ENCODE assay signal across 8 cellular contexts in genomic region chr6:37169458-37170272, GRCh38. TPM values are rescaled to one million over a fixed set of nuclear protein-coding genes. Genes with fewer than 3 reads are reported as not detected.
DNase-seq lines count a peak whose midpoint lies in the region; ATAC-seq and TF ChIP-seq lines count a peak whose summit lies in the region.

PIM1 (plus strand) TSS chr6:37170152; CDS start chr6:37170576, 424 bp downstream.

- TF ChIP-seq POLR2A in IMR-90 (IDR thresholded peaks at IDR 0.05; ENCODE audit: low read depth, low read length) = peak; percentile 79

- H3K9me3 ChIP-seq in IMR-90 (ENCODE audit: control insufficient read depth, insufficient read depth, low read length) = no peaks in the 10 kb centered on the region
- no peaks in the 10 kb centered on the region for H3K9me3 ChIP-seq in mucosa of descending colon

- intact Hi-C loops in IMR-90 (cut with micrococcal nuclease) = loop anchor here (1.0 kb wide), 2 partner anchors 25 to 32 kb away; no protein-coding TSS in a partner anchor
- intact Hi-C loops in mucosa of descending colon (cut with DNase I, micrococcal nuclease) = loop anchor here in 1 of 2 donors (5.0 kb wide), 2 partner anchors 37 to 112 kb away; no protein-coding TSS in a partner anchor

- H3K9ac ChIP-seq in IMR-90 (ENCODE audit: low read depth, low read length) = peak within 1 kb of the TSS; percentile 85

- H4K8ac ChIP-seq in IMR-90 (ENCODE audit: low read depth in 2 of 2, low read length in 2 of 2) = peak within 1 kb of the TSS; percentile 81 to 92

- peak within 1 kb of the TSS; percentile 88 for H2AFZ ChIP-seq in IMR-90 (replicated peaks; ENCODE audit: low read length, poor library complexity)

- H4K20me1 ChIP-seq in IMR-90 (ENCODE audit: insufficient read depth, low read length) = peaks cover 38% of the 10 kb centered on the region

- dilution Hi-C loops in IMR-90 (cut with HindIII; ENCODE audit: low sequenced_read_pairs, unreplicated experiment) = no loop called here

- TF ChIP-seq RAD21 in IMR-90 (IDR thresholded peaks at IDR 0.05; ENCODE audit: low read length) = no peak; the same call in 1 of the 2 replicates

- H2BK5ac ChIP-seq in IMR-90 (ENCODE audit: low read depth, low read length, poor library complexity, severe bottlenecking) = peak within 1 kb of the TSS; percentile 94

- no TSS peak for BruUV-seq in IMR-90 (replicated peaks; lab: Mats Ljungman, UMichigan)

- peak within 1 kb of the TSS; percentile 88 for H3K4ac ChIP-seq in IMR-90 (ENCODE audit: low read depth, low read length)

- ATAC-seq in GM21526 (IDR thresholded peaks at IDR 0.05; ENCODE audit: low FRiP score, unreplicated experiment) = peak; percentile 52
- peak; percentile 91 for ATAC-seq in IMR-90 (ENCODE audit: low read depth)
- ATAC-seq in mucosa of descending colon = peak; percentile 89

- no peaks in the 10 kb centered on the region for H3K27me3 ChIP-seq in IMR-90 (ENCODE audit: control insufficient read depth, insufficient read depth, low read length)

- H3K27ac ChIP-seq in IMR-90 (ENCODE audit: insufficient read depth, low read length) = peak within 1 kb of the TSS; percentile 85

- POLR2A ChIA-PET in IMR-90 (lab: Charles Lee; ENCODE audit: unreplicated experiment) = interaction anchor here (0.6 to 1.0 kb wide), 4 partner anchors 28 to 104 kb away, joined by 4 to 13 read pairs (median 6); no protein-coding TSS in a partner anchor

- H2AK5ac ChIP-seq in IMR-90 (ENCODE audit: low read depth, low read length) = peak within 1 kb of the TSS; percentile 63

- TF ChIP-seq CTCF in IMR-90 (conservative IDR thresholded peaks at IDR 0.05; ENCODE audit: low read depth, low read length) (no peak), epithelial cell of esophagus (IDR thresholded peaks at IDR 0.05; ENCODE audit: insufficient read depth, low read depth, low read length, missing control alignments) (no peak), mucosa of descending colon (IDR thresholded peaks at IDR 0.05) (no peak)

- H3K9me1 ChIP-seq in IMR-90 (ENCODE audit: insufficient read depth, low read length) = no peaks in the 10 kb centered on the region; the same call in 1 of the 2 replicates

- peak within 1 kb of the TSS; percentile 100 for H3K14ac ChIP-seq in IMR-90 (replicated peaks; ENCODE audit: low read depth, low read length)

- peak within 1 kb of the TSS; percentile 84 for H3K4me3 ChIP-seq in IMR-90 (ENCODE audit: insufficient read depth, low read depth, low read length)
- peak within 1 kb of the TSS; percentile 84 for H3K4me3 ChIP-seq in epithelial cell of esophagus (ENCODE audit: low read length)
- H3K4me3 ChIP-seq in mucosa of descending colon = peak within 1 kb of the TSS; percentile 52

- in situ Hi-C loops in IMR-90 (cut with MboI; ENCODE audit: low sequenced_read_pairs) = loop anchor here (5.0 kb wide), 1 partner anchor 117 kb away; no protein-coding TSS in a partner anchor

- H3K56ac ChIP-seq in IMR-90 (ENCODE audit: extremely low read depth, insufficient read depth, low read length) = peak within 1 kb of the TSS; percentile 99

- H3K4me2 ChIP-seq in IMR-90 (ENCODE audit: low read depth, low read length) = peak within 1 kb of the TSS; percentile 79

- H3K23ac ChIP-seq in IMR-90 (ENCODE audit: low read depth, low read length) = peak within 1 kb of the TSS; percentile 100

- 0% methylated on average over 24 of the region's 95 CpGs; no CpG with 5 or more reads in 1 of the 2 experiments for WGBS in IMR-90 (ENCODE audit: extremely low coverage in 2 of 2, insufficient read length in 1 of 2), 2 experiments

- peak within 1 kb of the TSS; percentile 98 for H4K91ac ChIP-seq in IMR-90 (ENCODE audit: insufficient read depth, low read depth, low read length)

- peak within 1 kb of the TSS; percentile 100 for H2BK15ac ChIP-seq in IMR-90 (ENCODE audit: low read depth, low read length)

- H3K18ac ChIP-seq in IMR-90 (ENCODE audit: low read depth, low read length) = peak within 1 kb of the TSS; percentile 76

- CTCF ChIA-PET in IMR-90 (lab: Yijun Ruan, JAX) = interaction anchor here (1.6 to 4.0 kb wide), 3 partner anchors 93 to 118 kb away, joined by 6 to 20 read pairs (median 10); no protein-coding TSS in a partner anchor

- peak within 1 kb of the TSS; percentile 97 for H2AK9ac ChIP-seq in IMR-90 (replicated peaks; ENCODE audit: low read depth, low read length, poor library complexity)

- peak within 1 kb of the TSS; percentile 97 for H2BK20ac ChIP-seq in IMR-90 (ENCODE audit: low read depth, low read length)

- peak; percentile 97 for DNase-seq in D341Med (ENCODE audit: low spot score)
- DNase-seq in IMR-90 = peak; percentile 95
- peak; percentile 75 for DNase-seq in OCI-M2 (lab: John Stamatoyannopoulos, UW; ENCODE audit: unreplicated experiment)
- DNase-seq in activated T-cell treated with anti-CD3 and anti-CD28 coated beads for 4 hours = peak; percentile 98
- peak; percentile 99 for DNase-seq in epithelial cell of esophagus (ENCODE audit: low read depth)
- peak; percentile 100 for DNase-seq in mucosa of descending colon
- peak; percentile 96 to 99 for DNase-seq in stimulated activated CD8-positive, alpha-beta memory T cell treated with anti-CD3 and anti-CD28 coated beads, Interleukin-4, amount 100 ng/mL, for 1 hour (ENCODE audit: low read depth in 2 of 2, low spot score in 1 of 2)

- peaks cover 16 to 38% of the 10 kb centered on the region in 2 experiments for H3K79me1 ChIP-seq in IMR-90 (ENCODE audit: low read depth in 1 of 2, low read length in 2 of 2)

- H2BK120ac ChIP-seq in IMR-90 (ENCODE audit: low read depth, low read length) = peak within 1 kb of the TSS; percentile 96

- H3K4me1 ChIP-seq in IMR-90 (ENCODE audit: control insufficient read depth, insufficient read depth, low read length) (peaks cover 7% of the 10 kb centered on the region), mucosa of descending colon (ENCODE audit: low read depth) (peaks cover 12% of the 10 kb centered on the region)

- H3K36me3 ChIP-seq in IMR-90 (ENCODE audit: control insufficient read depth, insufficient read depth, low read length) (peaks cover 29% of the 10 kb centered on the region), mucosa of descending colon (ENCODE audit: low read depth) (no peaks in the 10 kb centered on the region)

- peak within 1 kb of the TSS; percentile 78 for H4K5ac ChIP-seq in IMR-90 (ENCODE audit: low read depth, low read length)

TF ChIP-seq in IMR-90, 13 proteins besides CTCF, POLR2A, EP300 and RAD21:
- TF ChIP-seq ELK1 (IDR thresholded peaks at IDR 0.05; ENCODE audit: borderline replicate concordance, low read depth, low read length) (no peak), NFE2L2 (IDR thresholded peaks at IDR 0.05; ENCODE audit: low read depth, low read length) (no peak), BHLHE40 (IDR thresholded peaks at IDR 0.05; ENCODE audit: low read depth, low read length) (peak; percentile 45), RFX5 (IDR thresholded peaks at IDR 0.05; ENCODE audit: low read depth, low read length) (no peak), MAFK (IDR thresholded peaks at IDR 0.05; ENCODE audit: low read depth, low read length) (no peak), CEBPB (IDR thresholded peaks at IDR 0.05; ENCODE audit: low read depth, low read length) (no peak), MXI1 (IDR thresholded peaks at IDR 0.05; ENCODE audit: borderline replicate concordance, low read depth, low read length) (no peak), CHD1 (IDR thresholded peaks at IDR 0.05; ENCODE audit: low read depth, low read length) (no peak), SMC3 (IDR thresholded peaks at IDR 0.05; ENCODE audit: low read depth, low read length) (no peak), FOS (IDR thresholded peaks at IDR 0.05; ENCODE audit: low read depth, low read length) (no peak), RCOR1 (IDR thresholded peaks at IDR 0.05; ENCODE audit: insufficient replicate concordance, low read length) (no peak), MAZ (IDR thresholded peaks at IDR 0.05; ENCODE audit: borderline replicate concordance, low read depth, low read length) (peak; percentile 95)
- TF ChIP-seq, protein P1, sequence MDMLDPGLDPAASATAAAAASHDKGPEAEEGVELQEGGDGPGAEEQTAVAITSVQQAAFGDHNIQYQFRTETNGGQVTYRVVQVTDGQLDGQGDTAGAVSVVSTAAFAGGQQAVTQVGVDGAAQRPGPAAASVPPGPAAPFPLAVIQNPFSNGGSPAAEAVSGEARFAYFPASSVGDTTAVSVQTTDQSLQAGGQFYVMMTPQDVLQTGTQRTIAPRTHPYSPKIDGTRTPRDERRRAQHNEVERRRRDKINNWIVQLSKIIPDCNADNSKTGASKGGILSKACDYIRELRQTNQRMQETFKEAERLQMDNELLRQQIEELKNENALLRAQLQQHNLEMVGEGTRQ (IDR thresholded peaks at IDR 0.05; ENCODE audit: low read depth, low read length) = no peak

RNA-seq across cellular contexts. Expression of gene PIM1, which starts in this region (rescaled TPM):
- total RNA-seq in IMR-90 (2012; rRNA removed) (6.1 and 7.2 TPM in 2 replicates), mucosa of descending colon (10 to 100 TPM; 36.9 to 84.1 (median 56.0) TPM)
- 12.8 and 18.5 TPM in 2 replicates for polyA plus RNA-seq in IMR-90 (2012; rRNA removed)
- 12.2 and 21.8 TPM in 2 replicates for polyA plus RNA-seq in IMR-90 (2012; cell fraction: cytosol; rRNA removed)
- polyA plus RNA-seq in IMR-90 (2012; cell fraction: nucleus; rRNA removed; ENCODE audit: low replicate concordance) = 50.1 and 73.1 TPM in 2 replicates

Comparison
In these comparisons a context has a peak if more than half of its experiments do, and no peak if none do; other contexts are left out.
1. Peak in every context shown above with its lines: DNase-seq, ATAC-seq, H3K4me3 ChIP-seq and H3K27ac ChIP-seq.